In the genomic region with DNA sequence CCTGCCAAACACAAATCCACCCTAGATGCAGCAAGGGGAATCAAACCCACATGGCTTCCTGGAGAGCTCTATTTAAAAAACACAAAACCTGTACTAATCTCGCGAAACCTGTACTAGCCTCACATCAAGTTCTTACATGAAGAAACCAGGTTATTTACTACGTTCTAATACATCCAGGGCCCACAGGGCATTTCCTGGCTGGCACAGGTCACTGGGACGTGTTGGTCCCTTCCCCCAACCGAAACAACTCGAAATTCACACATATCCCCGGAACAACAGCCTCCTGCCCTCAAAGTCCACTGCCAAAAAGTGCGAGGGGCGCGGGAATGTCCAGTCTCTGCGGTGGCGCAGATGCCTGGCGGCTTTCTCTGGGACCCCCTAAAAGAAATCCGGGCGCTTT, we compare ENCODE assay signal across 8 cellular contexts. TPM values are rescaled to one million over a fixed set of nuclear protein-coding genes. Genes with fewer than 3 reads are reported as not detected.
DNase-seq lines count a peak whose midpoint lies in the region; ATAC-seq, FAIRE-seq and TF ChIP-seq lines count a peak whose summit lies in the region.

No MANE protein-coding gene starts in this region.

- no peak for DNase-seq in activated T-cell treated with anti-CD3 and anti-CD28 coated beads, Interleukin-2, amount 50 U/mL, for 72 hours
- DNase-seq in activated T-cell treated with anti-CD3 and anti-CD28 coated beads, Interleukin-2, amount 50 U/mL, for 48 hours = no peak
- DNase-seq in GM12878 (ENCODE audit: low read depth, low spot score) (no peak), lower leg skin (ENCODE audit: low spot score in 2 of 2) (peak; percentile 67 to 82), tibial artery (no peak), HPDE6-E6E7 (ENCODE audit: extremely low spot score) (no peak)
- no peak for DNase-seq in stimulated activated CD4-positive, alpha-beta T cell treated with anti-CD3 and anti-CD28 coated beads, Interleukin-4, amount 100 ng/mL, for 4 hours
- DNase-seq in activated effector memory CD4-positive, alpha-beta T cell treated with Interleukin-2 at 50 U/mL for 16 hours = no peak

- no peak overlapping the region; the same call in 1 of the 2 replicates for H3K4me2 ChIP-seq in GM12878 (ENCODE audit: control insufficient read depth, insufficient read depth)

- FAIRE-seq in GM12878 (lab: Jason Lieb, UNC) = no peak

- POLR2A ChIA-PET in GM12878 (lab: Charles Lee) = interaction anchor here (1.7 kb wide), 1 partner anchor 27 kb away, joined by 6 read pairs; no protein-coding TSS in a partner anchor

- TF ChIP-seq POLR2A in GM12878 (IDR thresholded peaks at IDR 0.05; ENCODE audit: low read depth, low read length) (no peak), lower leg skin (IDR thresholded peaks at IDR 0.05) (no peak)

- no peak for TF ChIP-seq RAD21 in GM12878 (IDR thresholded peaks at IDR 0.05; ENCODE audit: insufficient read depth, low read depth, low read length)

- no peaks in the 10 kb centered on the region for H3K36me3 ChIP-seq in GM12878 (ENCODE audit: control insufficient read depth in 2 of 2, insufficient read depth in 2 of 2, low read length in 1 of 2)
- H3K36me3 ChIP-seq in tibial artery = no peaks in the 10 kb centered on the region

- H3K4me3 ChIP-seq in GM12878 (no peak overlapping the region), lower leg skin (ENCODE audit: low read depth, poor library complexity, severe bottlenecking) (peak overlapping the region; percentile 45), tibial artery (peak overlapping the region; percentile 45 to 52)

- CTCF ChIA-PET in GM12878 (lab: Yijun Ruan, JAX) = interaction anchor here (0.5 to 1.8 kb wide), 5 partner anchors 21 to 464 kb away, joined by 3 to 9 read pairs (median 4); no protein-coding TSS in a partner anchor

- BruUV-seq in GM12878 (replicated peaks; lab: Mats Ljungman, UMichigan) = no TSS peak

- H2AFZ ChIP-seq in GM12878 (ENCODE audit: control insufficient read depth, low read depth, low read length) = no peak overlapping the region

- WGBS in GM12878 (ENCODE audit: insufficient coverage, insufficient replicate concordance, low lambda C conversion rate, missing lambda C conversion rate) = 44% methylated on average over 15 of the region's 15 CpGs
- WGBS in lower leg skin, 2 donors = 7% methylated on average over 15 of the region's 15 CpGs

- H4K20me1 ChIP-seq in GM12878 (ENCODE audit: control insufficient read depth, insufficient read depth) = no peaks in the 10 kb centered on the region

- no peak for ATAC-seq in activated T-cell treated with anti-CD3 and anti-CD28 coated beads, Interleukin-2, amount 50 U/mL, for 72 hours (replicated peaks in 1 of 2)
- no peak; the same call in 2 of the 3 replicates for ATAC-seq in GM12878

- RAD21 ChIA-PET in GM12878 (lab: Charles Lee; ENCODE audit: unreplicated experiment) = interaction anchor here (0.9 to 3.6 kb wide), 4 partner anchors 9 to 104 kb away, joined by 4 to 16 read pairs (median 6); no protein-coding TSS in a partner anchor

- no peak for TF ChIP-seq CTCF in GM12878 (IDR thresholded peaks at IDR 0.05 in 2 of 3, conservative IDR thresholded peaks at IDR 0.05 in 1 of 3; ENCODE audit: control insufficient read depth in 2 of 3, extremely low read depth in 1 of 3, insufficient read depth in 1 of 3, low read depth in 3 of 3, low read length in 3 of 3)
- no peak for TF ChIP-seq CTCF in lower leg skin (IDR thresholded peaks at IDR 0.05)
- TF ChIP-seq CTCF in tibial artery (IDR thresholded peaks at IDR 0.05) = no peak

- no peak overlapping the region for H3K9ac ChIP-seq in GM12878 (ENCODE audit: control insufficient read depth, insufficient read depth, low read length)

- TF ChIP-seq EP300 in GM12878 (IDR thresholded peaks at IDR 0.05; ENCODE audit: borderline replicate concordance in 1 of 2, control insufficient read depth in 1 of 2, low read depth in 2 of 2, low read length in 2 of 2) = no peak

- in situ Hi-C loops in GM12878 (cut with MboI) = no loop called here

- SMC1A ChIA-PET in GM12878 (lab: Charles Lee; ENCODE audit: uncharacterized antibody, unreplicated experiment) = interaction anchor here (0.7 to 2.7 kb wide), 8 partner anchors 9 to 76 kb away, joined by 3 to 9 read pairs (median 4); no protein-coding TSS in a partner anchor

- peak overlapping the region; percentile 84 to 89 for H3K4me3 Mint-ChIP-seq in activated T-cell treated with anti-CD3 and anti-CD28 coated beads, Interleukin-2, amount 50 U/mL, for 72 hours

- peaks cover 2 to 10% of the 10 kb centered on the region in 2 experiments for H3K27me3 ChIP-seq in GM12878 (replicated peaks in 1 of 2; ENCODE audit: control insufficient read depth in 2 of 2, insufficient read depth in 2 of 2, low read length in 1 of 2)
- peaks cover 0 to 30% of the 10 kb centered on the region in 2 donors for H3K27me3 ChIP-seq in tibial artery

- H3K36me3 Mint-ChIP-seq in activated T-cell treated with anti-CD3 and anti-CD28 coated beads, Interleukin-2, amount 50 U/mL, for 72 hours (ENCODE audit: insufficient read depth in 2 of 2) = peaks cover 2 to 8% of the 10 kb centered on the region in 2 donors

- H3K27ac Mint-ChIP-seq in activated T-cell treated with anti-CD3 and anti-CD28 coated beads, Interleukin-2, amount 50 U/mL, for 72 hours = no peak overlapping the region

- H3K27ac ChIP-seq in GM12878 (ENCODE audit: control insufficient read depth, insufficient read depth) = no peak overlapping the region
- no peak overlapping the region for H3K27ac ChIP-seq in tibial artery

- peaks cover 51% of the 10 kb centered on the region for H3K27me3 Mint-ChIP-seq in activated T-cell treated with anti-CD3 and anti-CD28 coated beads, Interleukin-2, amount 50 U/mL, for 72 hours (ENCODE audit: low read depth)

- H3K79me2 ChIP-seq in GM12878 (ENCODE audit: control insufficient read depth, insufficient read depth, low read length) = no peaks in the 10 kb centered on the region

- no peaks in the 10 kb centered on the region for H3K4me1 ChIP-seq in GM12878 (ENCODE audit: control insufficient read depth, insufficient read depth, low read length)
- peaks cover 0 to 13% (median 10%) of the 10 kb centered on the region in 4 donors for H3K4me1 ChIP-seq in tibial artery

- peaks cover 27% of the 10 kb centered on the region for H3K4me1 Mint-ChIP-seq in activated T-cell treated with anti-CD3 and anti-CD28 coated beads, Interleukin-2, amount 50 U/mL, for 72 hours (ENCODE audit: low read depth)

- H3K9me3 ChIP-seq in GM12878 (replicated peaks; ENCODE audit: control insufficient read depth, insufficient read depth, low read length) = no peaks in the 10 kb centered on the region; the same call in 2 of the 3 replicates
- no peaks in the 10 kb centered on the region for H3K9me3 ChIP-seq in tibial artery

- intact Hi-C loops in GM12878 (cut with micrococcal nuclease; ENCODE audit: unreplicated experiment) (no loop called here), lower leg skin (cut with DNase I; ENCODE audit: low total_unique reads) (no loop called here), tibial artery (cut with DNase I; ENCODE audit: low total_unique reads) (no loop called here)

- H3K9me3 Mint-ChIP-seq in activated T-cell treated with anti-CD3 and anti-CD28 coated beads, Interleukin-2, amount 50 U/mL, for 72 hours = peaks cover 3% of the 10 kb centered on the region in 2 donors

TF ChIP-seq in GM12878, 131 proteins besides CTCF, POLR2A, EP300 and RAD21:
- TF ChIP-seq, protein P1, sequence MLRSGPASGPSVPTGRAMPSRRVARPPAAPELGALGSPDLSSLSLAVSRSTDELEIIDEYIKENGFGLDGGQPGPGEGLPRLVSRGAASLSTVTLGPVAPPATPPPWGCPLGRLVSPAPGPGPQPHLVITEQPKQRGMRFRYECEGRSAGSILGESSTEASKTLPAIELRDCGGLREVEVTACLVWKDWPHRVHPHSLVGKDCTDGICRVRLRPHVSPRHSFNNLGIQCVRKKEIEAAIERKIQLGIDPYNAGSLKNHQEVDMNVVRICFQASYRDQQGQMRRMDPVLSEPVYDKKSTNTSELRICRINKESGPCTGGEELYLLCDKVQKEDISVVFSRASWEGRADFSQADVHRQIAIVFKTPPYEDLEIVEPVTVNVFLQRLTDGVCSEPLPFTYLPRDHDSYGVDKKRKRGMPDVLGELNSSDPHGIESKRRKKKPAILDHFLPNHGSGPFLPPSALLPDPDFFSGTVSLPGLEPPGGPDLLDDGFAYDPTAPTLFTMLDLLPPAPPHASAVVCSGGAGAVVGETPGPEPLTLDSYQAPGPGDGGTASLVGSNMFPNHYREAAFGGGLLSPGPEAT (IDR thresholded peaks at IDR 0.05; ENCODE audit: low read depth) = 0 out of 2 replicates have a peak, but pooled peaks have one; percentile 14
- no peak for TF ChIP-seq HCFC1 (IDR thresholded peaks at IDR 0.05; ENCODE audit: low read length)
TF ChIP-seq in GM12878: peak in this region for 1.

RNA-seq across cellular contexts. Expression of a gene that starts 1.0 kb away (rescaled TPM):
- total RNA-seq in activated T-cell treated with anti-CD3 and anti-CD28 coated beads, Interleukin-2, amount 50 U/mL, for 72 hours = 1 to 10 TPM; 1.2 to 2.8 TPM
- total RNA-seq in GM12878 (2013; cell fraction: nucleolus; rRNA removed) = 0.86 and 1.5 TPM in 2 replicates
- total RNA-seq in GM12878 (2014; rRNA removed) (0.65 and 1.0 TPM in 2 replicates), GM12878 (2014; rRNA removed; fragmentation: Illumina TruSeq; extraction: Trizol) (0.46 and 0.58 TPM in 2 replicates), GM12878 (2021) (1.5 and 1.7 TPM in 2 replicates), lower leg skin (10 to 100 TPM; 43.8 to 79.0 (median 57.1) TPM)
- 0.20 TPM for polyA plus RNA-seq in GM12878 (2011; ENCODE audit: low read depth)
- polyA plus RNA-seq in GM12878 (2011; rRNA removed) (1.2 and 2.2 TPM in 2 replicates), GM12878 (2014; fragmentation: Illumina TruSeq; extraction: Trizol) (0.51 and 1.1 TPM in 2 replicates), GM12878 (2014; fragmentation: Nextera tagmentation; extraction: Ambion mirVana) (under 1 TPM; 0.35 to 0.69 TPM), GM12878 (2014; rRNA removed) (0.56 and 0.77 TPM in 2 replicates), GM12878 (2016; fragmentation: Nextera tagmentation; extraction: Ambion mirVana) (1 to 10 TPM in 1 of 2 experiments, under 1 TPM in 1; 0.71 to 1.1 TPM)
- polyA plus RNA-seq in GM12878 (2011; cell fraction: cytosol; rRNA removed) = 2.3 and 3.6 TPM in 2 replicates
- 1.9 and 2.6 TPM in 2 replicates for polyA plus RNA-seq in GM12878 (2011; cell fraction: nucleus; rRNA removed)
- polyA plus RNA-seq in GM12878 (2012) = 0.34 and 0.56 TPM in 2 replicates
- polyA minus RNA-seq in GM12878 (2011; rRNA and poly(A)+ RNA removed) = 3.3 and 3.7 TPM in 2 replicates
- polyA minus RNA-seq in GM12878 (2011; cell fraction: cytosol; rRNA and poly(A)+ RNA removed) = 1.1 and 1.9 TPM in 2 replicates
- polyA minus RNA-seq in GM12878 (2011; cell fraction: nucleus; rRNA and poly(A)+ RNA removed) = 2.0 and 2.1 TPM in 2 replicates

Comparison
In these comparisons a context has a peak if more than half of its experiments do, and no peak if none do; other contexts are left out.
1. DNase-seq: peak in lower leg skin (2 of 2); none in activated T-cell treated with anti-CD3 and anti-CD28 coated beads, Interleukin-2, amount 50 U/mL, for 72 hours (0 of 2), activated T-cell treated with anti-CD3 and anti-CD28 coated beads, Interleukin-2, amount 50 U/mL, for 48 hours (0 of 2), GM12878 (single experiment), tibial artery (0 of 2), HPDE6-E6E7 (single experiment), stimulated activated CD4-positive, alpha-beta T cell treated with anti-CD3 and anti-CD28 coated beads, Interleukin-4, amount 100 ng/mL, for 4 hours (0 of 2) and activated effector memory CD4-positive, alpha-beta T cell treated with Interleukin-2 at 50 U/mL for 16 hours (single experiment).
2. RNA of a gene that starts 1.0 kb away (total RNA-seq): 43.8 to 79.0 TPM in lower leg skin; 1.2 to 2.8 TPM in activated T-cell treated with anti-CD3 and anti-CD28 coated beads, Interleukin-2, amount 50 U/mL, for 72 hours and 0.46 to 1.7 TPM in GM12878; every median in the first group is over 10 times any median in the second.